2 cellular contexts compared by ENCODE assay signal in the genomic region with DNA sequence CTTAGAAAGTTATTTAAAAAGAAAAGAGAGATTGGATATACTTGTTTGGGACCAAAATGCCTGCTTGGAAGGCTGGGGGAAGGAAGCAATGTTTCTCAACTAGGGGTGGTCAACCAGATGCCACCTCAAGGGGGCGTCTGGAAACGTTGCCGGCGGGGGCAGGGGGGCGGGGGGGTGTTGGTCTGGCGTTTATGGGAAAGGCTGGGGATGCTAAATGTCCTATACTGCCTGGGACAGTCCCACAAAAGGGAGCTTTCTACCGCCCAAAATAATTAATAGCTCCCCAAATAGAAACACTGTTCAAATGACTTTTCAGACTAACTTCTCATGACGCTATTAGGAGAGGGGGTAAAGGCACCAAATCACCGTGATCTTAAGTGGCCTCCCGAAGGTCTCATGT.
TF ChIP-seq lines count a peak whose summit lies in the region.

No MANE protein-coding gene starts in this region.

TF ChIP-seq in IMR-90, 13 proteins besides CTCF, POLR2A, EP300 and RAD21:
- no peak for TF ChIP-seq MXI1 (IDR thresholded peaks at IDR 0.05; ENCODE audit: borderline replicate concordance, low read depth, low read length)
- TF ChIP-seq, protein P1, sequence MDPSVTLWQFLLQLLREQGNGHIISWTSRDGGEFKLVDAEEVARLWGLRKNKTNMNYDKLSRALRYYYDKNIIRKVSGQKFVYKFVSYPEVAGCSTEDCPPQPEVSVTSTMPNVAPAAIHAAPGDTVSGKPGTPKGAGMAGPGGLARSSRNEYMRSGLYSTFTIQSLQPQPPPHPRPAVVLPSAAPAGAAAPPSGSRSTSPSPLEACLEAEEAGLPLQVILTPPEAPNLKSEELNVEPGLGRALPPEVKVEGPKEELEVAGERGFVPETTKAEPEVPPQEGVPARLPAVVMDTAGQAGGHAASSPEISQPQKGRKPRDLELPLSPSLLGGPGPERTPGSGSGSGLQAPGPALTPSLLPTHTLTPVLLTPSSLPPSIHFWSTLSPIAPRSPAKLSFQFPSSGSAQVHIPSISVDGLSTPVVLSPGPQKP (IDR thresholded peaks at IDR 0.05; ENCODE audit: borderline replicate concordance, low read depth, low read length), result no peak
- TF ChIP-seq SMC3 (IDR thresholded peaks at IDR 0.05; ENCODE audit: low read depth, low read length), result no peak
- no peak for TF ChIP-seq FOS (IDR thresholded peaks at IDR 0.05; ENCODE audit: low read depth, low read length)
- TF ChIP-seq CHD1 (IDR thresholded peaks at IDR 0.05; ENCODE audit: low read depth, low read length), result no peak
- no peak for TF ChIP-seq NFE2L2 (IDR thresholded peaks at IDR 0.05; ENCODE audit: low read depth, low read length)
- TF ChIP-seq CEBPB (IDR thresholded peaks at IDR 0.05; ENCODE audit: low read depth, low read length), result no peak
- no peak for TF ChIP-seq MAZ (IDR thresholded peaks at IDR 0.05; ENCODE audit: borderline replicate concordance, low read depth, low read length)
- no peak for TF ChIP-seq MAFK (IDR thresholded peaks at IDR 0.05; ENCODE audit: low read depth, low read length)
- TF ChIP-seq, protein P2, sequence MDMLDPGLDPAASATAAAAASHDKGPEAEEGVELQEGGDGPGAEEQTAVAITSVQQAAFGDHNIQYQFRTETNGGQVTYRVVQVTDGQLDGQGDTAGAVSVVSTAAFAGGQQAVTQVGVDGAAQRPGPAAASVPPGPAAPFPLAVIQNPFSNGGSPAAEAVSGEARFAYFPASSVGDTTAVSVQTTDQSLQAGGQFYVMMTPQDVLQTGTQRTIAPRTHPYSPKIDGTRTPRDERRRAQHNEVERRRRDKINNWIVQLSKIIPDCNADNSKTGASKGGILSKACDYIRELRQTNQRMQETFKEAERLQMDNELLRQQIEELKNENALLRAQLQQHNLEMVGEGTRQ (IDR thresholded peaks at IDR 0.05; ENCODE audit: low read depth, low read length), result no peak
- TF ChIP-seq RFX5 (IDR thresholded peaks at IDR 0.05; ENCODE audit: low read depth, low read length), result no peak
- no peak for TF ChIP-seq BHLHE40 (IDR thresholded peaks at IDR 0.05; ENCODE audit: low read depth, low read length)
- TF ChIP-seq RCOR1 (IDR thresholded peaks at IDR 0.05; ENCODE audit: insufficient replicate concordance, low read length), result no peak

TF ChIP-seq in GM12878, 131 proteins besides CTCF, POLR2A, EP300 and RAD21:
- TF ChIP-seq MTA2 (IDR thresholded peaks at IDR 0.05; ENCODE audit: low read depth), result no peak
- no peak for TF ChIP-seq PAX5 (IDR thresholded peaks at IDR 0.05; ENCODE audit: borderline replicate concordance, low read depth, low read length)
- TF ChIP-seq BCL11A (IDR thresholded peaks at IDR 0.05; ENCODE audit: low read depth, low read length), result no peak
- no peak for TF ChIP-seq EZH2 (IDR thresholded peaks at IDR 0.05; ENCODE audit: borderline replicate concordance, control insufficient read depth, low read depth, low read length)
- TF ChIP-seq, protein P3, sequence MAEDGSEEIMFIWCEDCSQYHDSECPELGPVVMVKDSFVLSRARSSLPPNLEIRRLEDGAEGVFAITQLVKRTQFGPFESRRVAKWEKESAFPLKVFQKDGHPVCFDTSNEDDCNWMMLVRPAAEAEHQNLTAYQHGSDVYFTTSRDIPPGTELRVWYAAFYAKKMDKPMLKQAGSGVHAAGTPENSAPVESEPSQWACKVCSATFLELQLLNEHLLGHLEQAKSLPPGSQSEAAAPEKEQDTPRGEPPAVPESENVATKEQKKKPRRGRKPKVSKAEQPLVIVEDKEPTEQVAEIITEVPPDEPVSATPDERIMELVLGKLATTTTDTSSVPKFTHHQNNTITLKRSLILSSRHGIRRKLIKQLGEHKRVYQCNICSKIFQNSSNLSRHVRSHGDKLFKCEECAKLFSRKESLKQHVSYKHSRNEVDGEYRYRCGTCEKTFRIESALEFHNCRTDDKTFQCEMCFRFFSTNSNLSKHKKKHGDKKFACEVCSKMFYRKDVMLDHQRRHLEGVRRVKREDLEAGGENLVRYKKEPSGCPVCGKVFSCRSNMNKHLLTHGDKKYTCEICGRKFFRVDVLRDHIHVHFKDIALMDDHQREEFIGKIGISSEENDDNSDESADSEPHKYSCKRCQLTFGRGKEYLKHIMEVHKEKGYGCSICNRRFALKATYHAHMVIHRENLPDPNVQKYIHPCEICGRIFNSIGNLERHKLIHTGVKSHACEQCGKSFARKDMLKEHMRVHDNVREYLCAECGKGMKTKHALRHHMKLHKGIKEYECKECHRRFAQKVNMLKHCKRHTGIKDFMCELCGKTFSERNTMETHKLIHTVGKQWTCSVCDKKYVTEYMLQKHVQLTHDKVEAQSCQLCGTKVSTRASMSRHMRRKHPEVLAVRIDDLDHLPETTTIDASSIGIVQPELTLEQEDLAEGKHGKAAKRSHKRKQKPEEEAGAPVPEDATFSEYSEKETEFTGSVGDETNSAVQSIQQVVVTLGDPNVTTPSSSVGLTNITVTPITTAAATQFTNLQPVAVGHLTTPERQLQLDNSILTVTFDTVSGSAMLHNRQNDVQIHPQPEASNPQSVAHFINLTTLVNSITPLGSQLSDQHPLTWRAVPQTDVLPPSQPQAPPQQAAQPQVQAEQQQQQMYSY (CRISPR knock-in tag; IDR thresholded peaks at IDR 0.05), result no peak
- TF ChIP-seq KAT2A (conservative IDR thresholded peaks at IDR 0.05; ENCODE audit: control insufficient read depth, low read depth, low read length), result no peak
- no peak for TF ChIP-seq ZNF274 (IDR thresholded peaks at IDR 0.05; ENCODE audit: insufficient read depth, insufficient read length)
- no peak for TF ChIP-seq TAF1 (IDR thresholded peaks at IDR 0.05; ENCODE audit: borderline replicate concordance, low read depth, low read length)
- no peak for TF ChIP-seq BRCA1 (IDR thresholded peaks at IDR 0.05; ENCODE audit: low read depth, low read length)
- TF ChIP-seq, protein P1 (IDR thresholded peaks at IDR 0.05; ENCODE audit: low read depth, low read length), result no peak
- TF ChIP-seq RELA (IDR thresholded peaks at IDR 0.05; ENCODE audit: borderline replicate concordance, partially characterized antibody), result no peak
- TF ChIP-seq SIX5 (IDR thresholded peaks at IDR 0.05; ENCODE audit: low read depth, low read length, severe bottlenecking), result no peak
- TF ChIP-seq DPF2 (IDR thresholded peaks at IDR 0.05), result no peak
- TF ChIP-seq, protein P4, sequence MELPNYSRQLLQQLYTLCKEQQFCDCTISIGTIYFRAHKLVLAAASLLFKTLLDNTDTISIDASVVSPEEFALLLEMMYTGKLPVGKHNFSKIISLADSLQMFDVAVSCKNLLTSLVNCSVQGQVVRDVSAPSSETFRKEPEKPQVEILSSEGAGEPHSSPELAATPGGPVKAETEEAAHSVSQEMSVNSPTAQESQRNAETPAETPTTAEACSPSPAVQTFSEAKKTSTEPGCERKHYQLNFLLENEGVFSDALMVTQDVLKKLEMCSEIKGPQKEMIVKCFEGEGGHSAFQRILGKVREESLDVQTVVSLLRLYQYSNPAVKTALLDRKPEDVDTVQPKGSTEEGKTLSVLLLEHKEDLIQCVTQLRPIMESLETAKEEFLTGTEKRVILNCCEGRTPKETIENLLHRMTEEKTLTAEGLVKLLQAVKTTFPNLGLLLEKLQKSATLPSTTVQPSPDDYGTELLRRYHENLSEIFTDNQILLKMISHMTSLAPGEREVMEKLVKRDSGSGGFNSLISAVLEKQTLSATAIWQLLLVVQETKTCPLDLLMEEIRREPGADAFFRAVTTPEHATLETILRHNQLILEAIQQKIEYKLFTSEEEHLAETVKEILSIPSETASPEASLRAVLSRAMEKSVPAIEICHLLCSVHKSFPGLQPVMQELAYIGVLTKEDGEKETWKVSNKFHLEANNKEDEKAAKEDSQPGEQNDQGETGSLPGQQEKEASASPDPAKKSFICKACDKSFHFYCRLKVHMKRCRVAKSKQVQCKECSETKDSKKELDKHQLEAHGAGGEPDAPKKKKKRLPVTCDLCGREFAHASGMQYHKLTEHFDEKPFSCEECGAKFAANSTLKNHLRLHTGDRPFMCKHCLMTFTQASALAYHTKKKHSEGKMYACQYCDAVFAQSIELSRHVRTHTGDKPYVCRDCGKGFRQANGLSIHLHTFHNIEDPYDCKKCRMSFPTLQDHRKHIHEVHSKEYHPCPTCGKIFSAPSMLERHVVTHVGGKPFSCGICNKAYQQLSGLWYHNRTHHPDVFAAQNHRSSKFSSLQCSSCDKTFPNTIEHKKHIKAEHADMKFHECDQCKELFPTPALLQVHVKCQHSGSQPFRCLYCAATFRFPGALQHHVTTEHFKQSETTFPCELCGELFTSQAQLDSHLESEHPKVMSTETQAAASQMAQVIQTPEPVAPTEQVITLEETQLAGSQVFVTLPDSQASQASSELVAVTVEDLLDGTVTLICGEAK (IDR thresholded peaks at IDR 0.05; ENCODE audit: borderline replicate concordance), result no peak
- TF ChIP-seq YY1 (IDR thresholded peaks at IDR 0.05; ENCODE audit: low read depth, low read length), result no peak
- TF ChIP-seq ESRRA (IDR thresholded peaks at IDR 0.05; ENCODE audit: low read length), result no peak
- TF ChIP-seq RUNX3 (IDR thresholded peaks at IDR 0.05; ENCODE audit: low read length), result no peak
- no peak for TF ChIP-seq RCOR1 (conservative IDR thresholded peaks at IDR 0.05; ENCODE audit: low read depth, low read length)
- TF ChIP-seq, protein P5, sequence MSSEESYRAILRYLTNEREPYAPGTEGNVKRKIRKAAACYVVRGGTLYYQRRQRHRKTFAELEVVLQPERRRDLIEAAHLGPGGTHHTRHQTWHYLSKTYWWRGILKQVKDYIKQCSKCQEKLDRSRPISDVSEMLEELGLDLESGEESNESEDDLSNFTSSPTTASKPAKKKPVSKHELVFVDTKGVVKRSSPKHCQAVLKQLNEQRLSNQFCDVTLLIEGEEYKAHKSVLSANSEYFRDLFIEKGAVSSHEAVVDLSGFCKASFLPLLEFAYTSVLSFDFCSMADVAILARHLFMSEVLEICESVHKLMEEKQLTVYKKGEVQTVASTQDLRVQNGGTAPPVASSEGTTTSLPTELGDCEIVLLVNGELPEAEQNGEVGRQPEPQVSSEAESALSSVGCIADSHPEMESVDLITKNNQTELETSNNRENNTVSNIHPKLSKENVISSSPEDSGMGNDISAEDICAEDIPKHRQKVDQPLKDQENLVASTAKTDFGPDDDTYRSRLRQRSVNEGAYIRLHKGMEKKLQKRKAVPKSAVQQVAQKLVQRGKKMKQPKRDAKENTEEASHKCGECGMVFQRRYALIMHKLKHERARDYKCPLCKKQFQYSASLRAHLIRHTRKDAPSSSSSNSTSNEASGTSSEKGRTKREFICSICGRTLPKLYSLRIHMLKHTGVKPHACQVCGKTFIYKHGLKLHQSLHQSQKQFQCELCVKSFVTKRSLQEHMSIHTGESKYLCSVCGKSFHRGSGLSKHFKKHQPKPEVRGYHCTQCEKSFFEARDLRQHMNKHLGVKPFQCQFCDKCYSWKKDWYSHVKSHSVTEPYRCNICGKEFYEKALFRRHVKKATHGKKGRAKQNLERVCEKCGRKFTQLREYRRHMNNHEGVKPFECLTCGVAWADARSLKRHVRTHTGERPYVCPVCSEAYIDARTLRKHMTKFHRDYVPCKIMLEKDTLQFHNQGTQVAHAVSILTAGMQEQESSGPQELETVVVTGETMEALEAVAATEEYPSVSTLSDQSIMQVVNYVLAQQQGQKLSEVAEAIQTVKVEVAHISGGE (CRISPR knock-in tag; IDR thresholded peaks at IDR 0.05), result no peak
- TF ChIP-seq, protein P6, sequence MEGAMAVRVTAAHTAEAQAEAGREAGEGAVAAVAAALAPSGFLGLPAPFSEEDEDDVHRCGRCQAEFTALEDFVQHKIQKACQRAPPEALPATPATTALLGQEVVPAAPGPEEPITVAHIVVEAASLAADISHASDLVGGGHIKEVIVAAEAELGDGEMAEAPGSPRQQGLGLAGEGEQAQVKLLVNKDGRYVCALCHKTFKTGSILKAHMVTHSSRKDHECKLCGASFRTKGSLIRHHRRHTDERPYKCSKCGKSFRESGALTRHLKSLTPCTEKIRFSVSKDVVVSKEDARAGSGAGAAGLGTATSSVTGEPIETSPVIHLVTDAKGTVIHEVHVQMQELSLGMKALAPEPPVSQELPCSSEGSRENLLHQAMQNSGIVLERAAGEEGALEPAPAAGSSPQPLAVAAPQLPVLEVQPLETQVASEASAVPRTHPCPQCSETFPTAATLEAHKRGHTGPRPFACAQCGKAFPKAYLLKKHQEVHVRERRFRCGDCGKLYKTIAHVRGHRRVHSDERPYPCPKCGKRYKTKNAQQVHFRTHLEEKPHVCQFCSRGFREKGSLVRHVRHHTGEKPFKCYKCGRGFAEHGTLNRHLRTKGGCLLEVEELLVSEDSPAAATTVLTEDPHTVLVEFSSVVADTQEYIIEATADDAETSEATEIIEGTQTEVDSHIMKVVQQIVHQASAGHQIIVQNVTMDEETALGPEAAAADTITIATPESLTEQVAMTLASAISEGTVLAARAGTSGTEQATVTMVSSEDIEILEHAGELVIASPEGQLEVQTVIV (IDR thresholded peaks at IDR 0.05; ENCODE audit: borderline replicate concordance, partially characterized antibody), result no peak
